In the genomic region with DNA sequence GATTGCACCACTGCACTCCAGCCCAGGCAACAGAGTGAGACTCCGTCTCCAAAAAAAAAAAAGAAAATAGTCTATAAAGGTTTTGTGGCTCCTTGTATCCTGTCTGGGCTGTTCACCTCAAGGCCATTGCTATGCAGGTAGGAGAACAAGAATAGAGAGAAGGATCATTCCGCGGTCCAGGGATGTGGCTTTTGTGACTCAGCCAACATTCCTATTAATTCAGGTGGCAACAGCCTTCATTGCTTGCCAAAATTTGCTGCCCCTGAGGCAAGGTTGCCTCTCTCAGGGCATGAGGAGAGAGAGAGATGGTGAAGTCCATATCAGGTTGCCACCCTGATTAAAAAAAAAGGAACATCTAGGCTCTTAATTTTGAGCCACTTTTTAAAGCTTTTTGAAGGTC, we compare ENCODE assay signal across 21 cellular contexts. TPM values are rescaled to one million over a fixed set of nuclear protein-coding genes. Genes with fewer than 3 reads are reported as not detected.
DNase-seq lines count a peak whose midpoint lies in the region; ATAC-seq and TF ChIP-seq lines count a peak whose summit lies in the region.
"Had no signal": no experiment of that assay in that cellular context is flagged by ENCODE, and none has a peak within 500 bp of the region (broad histone marks: within the 10 kb centered on the region; RNA-seq: fewer than 3 reads in every experiment).

No MANE protein-coding gene starts in this region.

- no peaks in the 10 kb centered on the region for H3K27me3 ChIP-seq in mesendoderm (ENCODE audit: insufficient read depth, low read length, poor library complexity)

- no CpG with 5 or more reads among the region's 3 CpGs for WGBS in mesendoderm (ENCODE audit: extremely low coverage, insufficient coverage, low lambda C conversion rate)

- no peak overlapping the region for H2AK5ac ChIP-seq in mesendoderm (ENCODE audit: low read length)

- H3K4ac ChIP-seq in mesendoderm (ENCODE audit: low read depth, low read length), result no peak overlapping the region

- intact Hi-C loops in MCF 10A (cut with micrococcal nuclease), result no loop called here

- peaks cover 45% of the 10 kb centered on the region for H3K79me2 ChIP-seq in mesendoderm (ENCODE audit: control insufficient read depth, insufficient read depth, low read length)

- H3K56ac ChIP-seq in mesendoderm (ENCODE audit: low read length), result no peak overlapping the region

- no peak overlapping the region for H3K27ac Mint-ChIP-seq in MCF 10A (ENCODE audit: low read depth, unreplicated experiment)

- no peak overlapping the region for H3K23ac ChIP-seq in mesendoderm (ENCODE audit: low read length)

- peaks cover 31% of the 10 kb centered on the region for H3K36me3 ChIP-seq in mesendoderm (ENCODE audit: control insufficient read depth, insufficient read depth, low read length)

- H3K4me1 Mint-ChIP-seq in MCF 10A (ENCODE audit: insufficient read depth, unreplicated experiment), result no peaks in the 10 kb centered on the region

- H3K4me3 ChIP-seq in mesendoderm (ENCODE audit: low read length), result no peak overlapping the region
- H3K4me3 ChIP-seq: GM23248 had no signal

- H3K27ac ChIP-seq in mesendoderm (ENCODE audit: low read depth, low read length), result no peak overlapping the region
- H3K27ac ChIP-seq: GM23248 had no signal

- ATAC-seq in GM21390 (IDR thresholded peaks at IDR 0.05; ENCODE audit: unreplicated experiment) (no peak), GM18519 (IDR thresholded peaks at IDR 0.05; ENCODE audit: low FRiP score, unreplicated experiment) (no peak)
- ATAC-seq in stimulated activated naive CD8-positive, alpha-beta T cell treated with anti-CD3 and anti-CD28 coated beads, Interleukin-15, Interleukin-2, amounts not matched to agents 100 U/mL and 50 U/mL, for 24 hours, result no peak
- ATAC-seq: SK-N-SH treated with all-trans-retinoic acid at 6 μM for 48 hours had no signal

- H2BK5ac ChIP-seq in mesendoderm (ENCODE audit: low read length), result no peak overlapping the region

- H3K4me2 ChIP-seq in mesendoderm (ENCODE audit: low read length), result no peak overlapping the region

- no peaks in the 10 kb centered on the region for H3K4me1 ChIP-seq in mesendoderm (ENCODE audit: control insufficient read depth, low read depth, low read length)

- peaks cover 43% of the 10 kb centered on the region for H3K79me1 ChIP-seq in mesendoderm (ENCODE audit: low read length)

- peaks cover 32% of the 10 kb centered on the region for H3K9me3 Mint-ChIP-seq in MCF 10A (ENCODE audit: unreplicated experiment)

- H2BK15ac ChIP-seq in mesendoderm (replicated peaks; ENCODE audit: low read depth), result no peak overlapping the region

- POLR2A ChIA-PET in MCF 10A (lab: Yijun Ruan, JAX), result interaction anchor here (0.6 to 1.7 kb wide), 3 partner anchors 8 to 856 kb away, joined by 3 to 7 read pairs (median 3); a partner anchor contains a TSS

- DNase-seq in NCI-H226 (peak; percentile 81), MCF 10A (ENCODE audit: unreplicated experiment) (peak; percentile 47), islet precursor cell (peak; percentile 19), mesendoderm (no peak)
- DNase-seq in stimulated activated naive CD8-positive, alpha-beta T cell treated with anti-CD3 and anti-CD28 coated beads, Interleukin-15, Interleukin-2, amounts not matched to agents 100 U/mL and 50 U/mL, for 24 hours, result no peak
- DNase-seq: AML-193, DMS 273 treated with DMSO at 0.1 percent for 48 hours, DND-41, GM23248, HCEC 1CT, NCI-H1105 treated with DMSO at 0.1 percent for 48 hours, NCI-H1694, NCI-H2081 treated with DMSO at 0.1 percent for 48 hours, NCI-H510A treated with DMSO at 0.1 percent for 48 hours, NCI-H774, SIG-M5 had no signal

- H3K18ac ChIP-seq in mesendoderm (ENCODE audit: low read length), result no peak overlapping the region

- H3K4me3 Mint-ChIP-seq in MCF 10A (ENCODE audit: unreplicated experiment), result no peak overlapping the region

- H3K36me3 Mint-ChIP-seq in MCF 10A (ENCODE audit: insufficient read depth, unreplicated experiment), result peaks cover 58% of the 10 kb centered on the region

- no peak overlapping the region for H4K8ac ChIP-seq in mesendoderm (ENCODE audit: low read depth, low read length)

- H4K5ac ChIP-seq in mesendoderm (ENCODE audit: low read length), result no peak overlapping the region

- TF ChIP-seq CTCF in MCF 10A (IDR thresholded peaks at IDR 0.05; ENCODE audit: unreplicated experiment), result no peak

- CTCF ChIA-PET in MCF 10A (lab: Yijun Ruan, JAX), result interaction anchor here (0.6 to 1.5 kb wide), 3 partner anchors 29 to 284 kb away, joined by 3 to 6 read pairs (median 3); no protein-coding TSS in a partner anchor

- BruUV-seq in MCF 10A (replicated peaks; lab: Mats Ljungman, UMichigan), result no TSS peak

- no peak overlapping the region for H2BK120ac ChIP-seq in mesendoderm (ENCODE audit: low read depth, low read length)

- no peak overlapping the region for H3K9ac ChIP-seq in mesendoderm (ENCODE audit: low read length)
- H3K9ac ChIP-seq: GM23248 had no signal

- no peaks in the 10 kb centered on the region for H3K27me3 Mint-ChIP-seq in MCF 10A (ENCODE audit: insufficient read depth, unreplicated experiment)

RNA-seq across cellular contexts. Expression of a gene that starts 8.0 kb away (rescaled TPM):
- 5.8 and 6.8 TPM in 2 replicates for total RNA-seq in MCF 10A (2022)
- 13.2 TPM for polyA plus RNA-seq in mesendoderm (2013, experiment 1 of 2)
- polyA plus RNA-seq in mesendoderm (2013, experiment 2 of 2), result 13.3 TPM

RNA-seq across cellular contexts. Expression of a gene that starts 19.3 kb away (rescaled TPM):
- not detected in 2 replicates for total RNA-seq in MCF 10A (2022)
- 5.9 TPM for polyA plus RNA-seq in mesendoderm (2013, experiment 1 of 2)
- 5.8 TPM for polyA plus RNA-seq in mesendoderm (2013, experiment 2 of 2)
- total RNA-seq: G401, OCI-LY7 had no signal

RNA-seq across cellular contexts. Expression of a gene that starts 21.0 kb away (rescaled TPM):
- not detected in 2 replicates for total RNA-seq in MCF 10A (2022)
- polyA plus RNA-seq in mesendoderm (2013, experiment 1 of 2), result not detected
- not detected for polyA plus RNA-seq in mesendoderm (2013, experiment 2 of 2)
- total RNA-seq: GM23248, OCI-LY7 had no signal
- polyA plus RNA-seq: GM23248 had no signal

RNA-seq across cellular contexts. Expression of a gene that starts 37.7 kb away (rescaled TPM):
- total RNA-seq in MCF 10A (2022), result 1.9 TPM in 2 replicates
- polyA plus RNA-seq in mesendoderm (2013, experiment 1 of 2), result 2.4 TPM
- polyA plus RNA-seq in mesendoderm (2013, experiment 2 of 2), result 2.5 TPM
- total RNA-seq: G401 had no signal

RNA-seq across cellular contexts. Expression of a gene that starts 56.8 kb away (rescaled TPM):
- total RNA-seq in MCF 10A (2022), result 5.7 and 11.4 TPM in 2 replicates
- 5.2 TPM for polyA plus RNA-seq in mesendoderm (2013, experiment 1 of 2)
- polyA plus RNA-seq in mesendoderm (2013, experiment 2 of 2), result 6.1 TPM

Comparison
In these comparisons a context has a peak if more than half of its experiments do, and no peak if none do; other contexts are left out.
1. DNase-seq: peak in NCI-H226 (single experiment), MCF 10A (single experiment) and islet precursor cell (single experiment); none in mesendoderm (single experiment) and stimulated activated naive CD8-positive, alpha-beta T cell treated with anti-CD3 and anti-CD28 coated beads, Interleukin-15, Interleukin-2, amounts not matched to agents 100 U/mL and 50 U/mL, for 24 hours (single experiment).